Comparison of ENCODE assay signal across 9 cellular contexts in genomic region chr5:139459451-139459934, GRCh38. TPM values are rescaled to one million over a fixed set of nuclear protein-coding genes. Genes with fewer than 3 reads are reported as not detected.
DNase-seq lines count a peak whose midpoint lies in the region; ATAC-seq and TF ChIP-seq lines count a peak whose summit lies in the region.
"Had no signal": no experiment of that assay in that cellular context is flagged by ENCODE, and none has a peak within 500 bp of the region (broad histone marks: within the 10 kb centered on the region; RNA-seq: fewer than 3 reads in every experiment).

No MANE protein-coding gene starts in this region.

- ATAC-seq in GM18520 (IDR thresholded peaks at IDR 0.05; ENCODE audit: unreplicated experiment) (peak; percentile 28), HG03095 (IDR thresholded peaks at IDR 0.05; ENCODE audit: unreplicated experiment) (peak; percentile 37), psoas muscle (peak in 1 of 4 donors; percentile 21), HG02981 (IDR thresholded peaks at IDR 0.05; ENCODE audit: unreplicated experiment) (no peak), GM21737 (IDR thresholded peaks at IDR 0.05; ENCODE audit: unreplicated experiment) (no peak)

- H3K4me1 ChIP-seq in psoas muscle: no peaks in the 10 kb centered on the region

- H3K36me3 ChIP-seq in brain microvascular endothelial cell (replicated peaks) (peaks cover 3% of the 10 kb centered on the region), psoas muscle (ENCODE audit: insufficient read depth in 1 of 2, low read depth in 1 of 2) (no peaks in the 10 kb centered on the region)

- no peak overlapping the region for H3K4me3 ChIP-seq in brain microvascular endothelial cell (ENCODE audit: low read depth, low read length)
- H3K4me3 ChIP-seq in psoas muscle: peak overlapping the region; percentile 38

- WGBS in psoas muscle, 3 donors: 76 to 81% (median 80%) methylated on average over 8 of the region's 8 CpGs

- TF ChIP-seq CTCF in brain microvascular endothelial cell (IDR thresholded peaks at IDR 0.05; ENCODE audit: low read depth, low read length, missing control alignments) (no peak), psoas muscle (IDR thresholded peaks at IDR 0.05) (no peak)

- H3K27ac ChIP-seq in brain microvascular endothelial cell (peak overlapping the region; percentile 90), psoas muscle (peak overlapping the region; percentile 59)

- intact Hi-C loops in psoas muscle (cut with DNase I): loop anchor here in 1 of 2 donors (5.0 kb wide), 1 partner anchor 33 kb away; no protein-coding TSS in a partner anchor

- no peaks in the 10 kb centered on the region for H3K27me3 ChIP-seq in brain microvascular endothelial cell (replicated peaks)
- no peaks in the 10 kb centered on the region for H3K27me3 ChIP-seq in psoas muscle (ENCODE audit: insufficient read depth in 3 of 3, low read length in 2 of 3)

- H3K9me3 ChIP-seq in psoas muscle: no peaks in the 10 kb centered on the region

- in situ Hi-C loops in brain microvascular endothelial cell (cut with HindIII; ENCODE audit: low pct_ligation_motif_present, low sequenced_read_pairs): no loop called here

- peak; percentile 59 for DNase-seq in brain microvascular endothelial cell
- DNase-seq in psoas muscle: no peak
- DNase-seq in amygdala (lab: John Stamatoyannopoulos, UW): no peak
- DNase-seq in activated CD8-positive, alpha-beta memory T cell treated with anti-CD3 and anti-CD28 coated beads, Interleukin-2, amount 50 U/mL, for 48 hours: no peak

RNA-seq across cellular contexts. Expression of gene ECSCR, which starts 3.0 kb away (rescaled TPM):
- total RNA-seq in psoas muscle: 10 to 100 TPM in 3 of 4 donors, 1 to 10 TPM in 1; 7.9 to 16.2 (median 12.3) TPM
- polyA plus RNA-seq in psoas muscle: 10 to 100 TPM in 2 of 3 donors, 1 to 10 TPM in 1; 7.6 to 25.4 (median 23.0) TPM
- total RNA-seq: fibroblast of lung had no signal

RNA-seq across cellular contexts. Expression of gene SMIM33, which starts 11.3 kb away (rescaled TPM):
- total RNA-seq in psoas muscle: not detected
- polyA plus RNA-seq in psoas muscle: not detected
- total RNA-seq: fibroblast of lung had no signal
- polyA plus RNA-seq: fibroblast of lung had no signal

RNA-seq across cellular contexts. Expression of gene DNAJC18, which starts 20.2 kb away (rescaled TPM):
- 10 to 100 TPM in 2 of 4 donors, 1 to 10 TPM in 2; 9.0 to 10.7 (median 10.2) TPM for total RNA-seq in psoas muscle
- polyA plus RNA-seq in psoas muscle: 10 to 100 TPM in 2 of 3 donors, 1 to 10 TPM in 1; 2.6 to 14.5 (median 13.7) TPM

RNA-seq across cellular contexts. Expression of gene STING1, which starts 23.1 kb away (rescaled TPM):
- 10 to 100 TPM in 1 of 4 donors, 1 to 10 TPM in 3; 7.1 to 13.2 (median 8.4) TPM for total RNA-seq in psoas muscle
- 1 to 10 TPM; 4.4 to 6.3 (median 4.8) TPM for polyA plus RNA-seq in psoas muscle

RNA-seq across cellular contexts. Expression of gene SPATA24, which starts 55.6 kb away (rescaled TPM):
- total RNA-seq in psoas muscle: 10 to 100 TPM in 2 of 4 donors, 1 to 10 TPM in 2; 6.7 to 14.6 (median 10.6) TPM
- 10 to 100 TPM; 11.2 to 18.8 (median 18.3) TPM for polyA plus RNA-seq in psoas muscle

Comparison
In these comparisons a context has a peak if more than half of its experiments do, and no peak if none do; other contexts are left out.
1. ATAC-seq: peak in GM18520 (single experiment) and HG03095 (single experiment); none in HG02981 (single experiment) and GM21737 (single experiment).